In the genomic region with DNA sequence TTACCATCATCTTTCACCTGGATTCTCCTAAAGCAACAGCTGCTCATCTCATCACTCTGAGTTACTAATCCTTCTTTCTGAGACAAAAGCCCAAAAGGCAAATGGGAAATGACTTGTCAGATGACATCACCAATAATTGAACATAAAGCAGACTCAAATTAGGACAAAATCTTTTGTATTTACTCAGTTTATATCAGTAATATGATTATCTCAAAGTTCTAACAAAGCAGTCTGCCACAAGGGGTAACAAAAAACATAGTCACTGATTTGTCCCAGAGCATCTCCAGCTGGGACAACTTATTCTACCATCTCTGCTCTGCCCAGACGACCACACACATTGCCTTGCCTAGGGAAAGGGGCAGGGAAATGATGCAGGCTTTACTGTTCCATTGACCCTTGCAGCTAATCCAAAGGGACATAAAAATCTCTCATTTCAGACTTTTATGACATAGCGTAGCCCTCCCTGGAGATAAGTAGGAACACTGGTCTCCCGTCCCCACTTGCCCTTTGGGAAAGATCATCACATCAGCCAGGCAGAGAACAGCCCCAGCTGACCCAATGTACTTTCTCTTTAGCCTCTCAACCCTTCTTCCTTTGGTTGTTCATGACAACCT, we compare ENCODE assay signal across 1 cellular context.
TF ChIP-seq lines count a peak whose summit lies in the region.

No MANE protein-coding gene starts in this region.

TF ChIP-seq in liver, 16 proteins besides CTCF, POLR2A, EP300 and RAD21 (continued from another document):
- TF ChIP-seq, protein P1, sequence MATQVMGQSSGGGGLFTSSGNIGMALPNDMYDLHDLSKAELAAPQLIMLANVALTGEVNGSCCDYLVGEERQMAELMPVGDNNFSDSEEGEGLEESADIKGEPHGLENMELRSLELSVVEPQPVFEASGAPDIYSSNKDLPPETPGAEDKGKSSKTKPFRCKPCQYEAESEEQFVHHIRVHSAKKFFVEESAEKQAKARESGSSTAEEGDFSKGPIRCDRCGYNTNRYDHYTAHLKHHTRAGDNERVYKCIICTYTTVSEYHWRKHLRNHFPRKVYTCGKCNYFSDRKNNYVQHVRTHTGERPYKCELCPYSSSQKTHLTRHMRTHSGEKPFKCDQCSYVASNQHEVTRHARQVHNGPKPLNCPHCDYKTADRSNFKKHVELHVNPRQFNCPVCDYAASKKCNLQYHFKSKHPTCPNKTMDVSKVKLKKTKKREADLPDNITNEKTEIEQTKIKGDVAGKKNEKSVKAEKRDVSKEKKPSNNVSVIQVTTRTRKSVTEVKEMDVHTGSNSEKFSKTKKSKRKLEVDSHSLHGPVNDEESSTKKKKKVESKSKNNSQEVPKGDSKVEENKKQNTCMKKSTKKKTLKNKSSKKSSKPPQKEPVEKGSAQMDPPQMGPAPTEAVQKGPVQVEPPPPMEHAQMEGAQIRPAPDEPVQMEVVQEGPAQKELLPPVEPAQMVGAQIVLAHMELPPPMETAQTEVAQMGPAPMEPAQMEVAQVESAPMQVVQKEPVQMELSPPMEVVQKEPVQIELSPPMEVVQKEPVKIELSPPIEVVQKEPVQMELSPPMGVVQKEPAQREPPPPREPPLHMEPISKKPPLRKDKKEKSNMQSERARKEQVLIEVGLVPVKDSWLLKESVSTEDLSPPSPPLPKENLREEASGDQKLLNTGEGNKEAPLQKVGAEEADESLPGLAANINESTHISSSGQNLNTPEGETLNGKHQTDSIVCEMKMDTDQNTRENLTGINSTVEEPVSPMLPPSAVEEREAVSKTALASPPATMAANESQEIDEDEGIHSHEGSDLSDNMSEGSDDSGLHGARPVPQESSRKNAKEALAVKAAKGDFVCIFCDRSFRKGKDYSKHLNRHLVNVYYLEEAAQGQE (IDR thresholded peaks at IDR 0.05), result no peak
